2 cellular contexts compared by ENCODE assay signal in the genomic region with DNA sequence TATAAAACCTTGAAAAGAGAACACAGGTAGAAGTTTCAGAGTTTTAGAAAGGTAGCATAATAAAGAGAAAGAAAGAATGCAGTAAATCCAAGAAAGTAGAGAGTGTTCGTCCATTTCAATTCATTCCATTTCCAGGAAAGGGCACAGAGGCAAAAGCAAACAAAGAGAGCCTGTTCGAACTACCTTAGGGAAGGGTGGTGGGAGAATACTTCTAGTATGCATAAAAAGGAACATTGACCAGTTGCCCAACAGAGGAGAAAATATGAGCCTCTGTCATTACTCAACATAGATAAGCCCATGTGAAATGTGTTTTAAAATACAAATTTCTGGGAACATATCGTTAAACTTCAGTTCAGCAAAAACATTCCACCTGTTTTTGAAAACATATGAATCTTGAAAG.
TF ChIP-seq lines count a peak whose summit lies in the region.

No MANE protein-coding gene starts in this region.

TF ChIP-seq in liver, 16 proteins besides CTCF, POLR2A, EP300 and RAD21 (continued from another document):
- TF ChIP-seq HNF4A (conservative IDR thresholded peaks at IDR 0.05) (peak; percentile 8 to 25), FOXA2 (IDR thresholded peaks at IDR 0.05) (no peak), JUND (IDR thresholded peaks at IDR 0.05) (no peak), REST (IDR thresholded peaks at IDR 0.05) (no peak), RXRA (IDR thresholded peaks at IDR 0.05) (no peak), ATF3 (IDR thresholded peaks at IDR 0.05) (no peak)

TF ChIP-seq in HepG2, 621 proteins besides CTCF, POLR2A, EP300 and RAD21 (continued from another document):
- no peak for TF ChIP-seq ZNF816 (CRISPR knock-in tag; IDR thresholded peaks at IDR 0.05; ENCODE audit: borderline replicate concordance)
